In the genomic region with DNA sequence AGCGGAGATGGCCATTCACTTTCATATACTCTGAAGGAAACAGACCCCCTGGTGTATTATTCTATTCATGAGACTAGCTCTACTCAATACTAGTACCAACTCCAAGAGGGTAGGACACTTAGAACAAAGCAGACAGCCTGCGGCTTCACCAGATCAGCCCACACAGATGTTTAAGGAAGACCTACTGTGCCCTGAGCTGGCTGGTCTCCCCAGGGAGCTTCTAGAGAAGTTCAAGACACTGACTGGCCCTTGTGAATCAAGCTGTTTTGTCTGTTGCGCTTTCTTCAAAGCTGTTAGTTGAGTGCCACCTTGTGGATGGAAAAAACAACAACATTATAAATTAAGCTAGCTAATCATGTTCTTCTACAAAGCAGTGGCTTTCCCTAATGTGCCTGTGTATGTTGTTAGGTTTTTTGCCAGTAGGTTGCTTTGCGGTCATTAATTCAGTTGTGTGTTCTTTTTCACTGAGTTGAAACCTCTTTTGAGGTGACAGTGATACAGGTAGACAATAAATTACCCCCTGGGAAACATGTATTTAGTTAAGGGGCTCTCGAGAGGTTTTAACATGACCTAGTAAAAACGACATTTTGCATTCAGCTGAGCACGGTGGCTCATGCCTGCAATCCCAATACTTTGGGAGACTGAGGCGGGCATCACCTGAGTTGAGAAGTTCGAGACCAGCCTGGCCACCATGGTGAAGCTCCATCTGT, we compare ENCODE assay signal across 8 cellular contexts.
A peak's percentile ranks its signal among the peaks of the same experiment; 100 is the strongest.
DNase-seq lines count a peak whose midpoint lies in the region; ATAC-seq, FAIRE-seq and TF ChIP-seq lines count a peak whose summit lies in the region.

No MANE protein-coding gene starts in this region.

- intact Hi-C loops in PC-3 (cut with micrococcal nuclease) = loop anchor here (1.0 to 10.0 kb wide), 5 partner anchors 40 to 380 kb away; partner anchors contain the start of gene CGNL1
- intact Hi-C loops in HepG2 (cut with micrococcal nuclease; ENCODE audit: unreplicated experiment) = loop anchor here (1.0 to 5.0 kb wide), 3 partner anchors 50 to 187 kb away; no protein-coding TSS in a partner anchor

- in situ Hi-C loops in HepG2 (cut with HindIII; ENCODE audit: extremely low pct_ligation_motif_present, low pct_unique_long_range_greater_than_20kb) = loop anchor here (25.0 kb wide), 3 partner anchors 365 to 1040 kb away; no protein-coding TSS in a partner anchor

- WGBS in HepG2 (ENCODE audit: low lambda C conversion rate) = 70% methylated on average over 8 of the region's 9 CpGs
- WGBS in upper lobe of left lung, 2 donors = 61 to 63% methylated on average over 9 of the region's 9 CpGs

- no peaks in the 10 kb centered on the region for H3K79me2 ChIP-seq in PC-3 (ENCODE audit: low read length)
- no peaks in the 10 kb centered on the region for H3K79me2 ChIP-seq in HepG2 (ENCODE audit: insufficient read depth, low read length)

- CTCF ChIA-PET in PC-3 (lab: Charles Lee) = interaction anchor here (0.6 to 1.5 kb wide), 10 partner anchors 15 to 187 kb away, joined by 3 to 35 read pairs (median 4); no protein-coding TSS in a partner anchor
- CTCF ChIA-PET in HepG2 (lab: Yijun Ruan, JAX; ENCODE audit: low intra/inter-chr PET ratio, low total read pairs) = interaction anchor here (0.8 to 3.1 kb wide), 4 partner anchors 151 to 187 kb away, joined by 3 to 61 read pairs (median 4); partner anchors contain the start of gene CGNL1

- TF ChIP-seq EP300 in HepG2 (IDR thresholded peaks at IDR 0.05; ENCODE audit: low read depth in 2 of 2, low read length in 2 of 2) (no peak), HepG2 (CRISPR knock-in tag; IDR thresholded peaks at IDR 0.05; ENCODE audit: borderline replicate concordance) (no peak), upper lobe of left lung (IDR thresholded peaks at IDR 0.05) (no peak)

- POLR2A ChIA-PET in PC-3 (lab: Charles Lee; ENCODE audit: unreplicated experiment) (no interaction called here), HepG2 (lab: Yijun Ruan, JAX) (interaction anchor here (1.0 to 2.0 kb wide), 2 partner anchors 100 to 186 kb away, joined by 3 to 13 read pairs; no protein-coding TSS in a partner anchor)

- H3K9me2 ChIP-seq in PC-3 (replicated peaks; ENCODE audit: low read length) = no peaks in the 10 kb centered on the region

- peaks cover 19% of the 10 kb centered on the region for H3K4me1 ChIP-seq in PC-3 (ENCODE audit: insufficient read depth, low read length)
- no peaks in the 10 kb centered on the region for H3K4me1 ChIP-seq in HepG2 (ENCODE audit: insufficient read depth, low read length)
- H3K4me1 ChIP-seq in upper lobe of left lung = peaks cover 4 to 8% (median 5%) of the 10 kb centered on the region in 4 donors

- peak; percentile 87 for FAIRE-seq in HepG2 (lab: Jason Lieb, UNC)

- no peak for TF ChIP-seq POLR2A in HepG2 (IDR thresholded peaks at IDR 0.05; ENCODE audit: insufficient read depth in 1 of 2, low read depth in 2 of 2, low read length in 2 of 2)
- no peak for TF ChIP-seq POLR2A in upper lobe of left lung (IDR thresholded peaks at IDR 0.05)

- H3K27ac ChIP-seq in C4-2B (no peak overlapping the region), PC-3 (ENCODE audit: low read length) (no peak overlapping the region), HepG2 (ENCODE audit: extremely low read length, insufficient read depth, low read length) (no peak overlapping the region), upper lobe of left lung (no peak overlapping the region)

- H3K27me3 ChIP-seq in MG63 = no peaks in the 10 kb centered on the region
- no peaks in the 10 kb centered on the region for H3K27me3 ChIP-seq in PC-3 (ENCODE audit: low read length)
- H3K27me3 ChIP-seq in HepG2 (ENCODE audit: control insufficient read depth in 1 of 2, insufficient read depth in 2 of 2, low read length in 2 of 2) = no peaks in the 10 kb centered on the region
- no peaks in the 10 kb centered on the region for H3K27me3 ChIP-seq in upper lobe of left lung

- TF ChIP-seq CTCF in C4-2B (conservative IDR thresholded peaks at IDR 0.05) = peak; percentile 80
- peak; percentile 68 for TF ChIP-seq CTCF in PC-3 (conservative IDR thresholded peaks at IDR 0.05; ENCODE audit: low read depth, low read length)
- TF ChIP-seq CTCF in choroid plexus epithelial cell (conservative IDR thresholded peaks at IDR 0.05; ENCODE audit: low read depth, low read length) = peak; percentile 69
- TF ChIP-seq CTCF in HepG2 (CRISPR knock-in tag; IDR thresholded peaks at IDR 0.05) = peak; percentile 83
- TF ChIP-seq CTCF in upper lobe of left lung (IDR thresholded peaks at IDR 0.05) = peak in 5 of 6 experiments; percentile 27 to 79 (median 73)

- BruUV-seq in PC-3 (replicated peaks; lab: Mats Ljungman, UMichigan) (no TSS peak), HepG2 (replicated peaks; lab: Mats Ljungman, UMichigan) (no TSS peak)

- TF ChIP-seq RAD21 in HepG2 (CRISPR knock-in tag; IDR thresholded peaks at IDR 0.05) = peak; percentile 81

- DNase-seq in MG63 (peak; percentile 79), PC-3 (peak; percentile 80), choroid plexus epithelial cell (ENCODE audit: low read depth) (peak; percentile 96), HepG2 (ENCODE audit: low spot score) (peak; percentile 76), upper lobe of left lung (no peak)

- no peak overlapping the region for H3K9ac ChIP-seq in PC-3 (ENCODE audit: low read length)
- no peak overlapping the region for H3K9ac ChIP-seq in HepG2 (ENCODE audit: insufficient read depth, low read depth, low read length)

- H3K4me2 ChIP-seq in PC-3 (ENCODE audit: low read length) (no peak overlapping the region), HepG2 (ENCODE audit: low read depth, low read length) (no peak overlapping the region)

- ATAC-seq in GM18520 (IDR thresholded peaks at IDR 0.05; ENCODE audit: unreplicated experiment) = peak; percentile 69
- peak; percentile 71 for ATAC-seq in PC-3
- ATAC-seq in HepG2 = peak; percentile 58
- peak; percentile 50 to 81 for ATAC-seq in upper lobe of left lung (ENCODE audit: low FRiP score in 2 of 2)
- ATAC-seq in GM21717 (IDR thresholded peaks at IDR 0.05; ENCODE audit: unreplicated experiment) = no peak

- H3K4me3 ChIP-seq in MG63 = no peak overlapping the region
- H3K4me3 ChIP-seq in PC-3 (ENCODE audit: low read length) = no peak overlapping the region
- no peak overlapping the region for H3K4me3 ChIP-seq in choroid plexus epithelial cell (ENCODE audit: low read depth, low read length)
- no peak overlapping the region for H3K4me3 ChIP-seq in HepG2 (replicated peaks in 1 of 3; ENCODE audit: insufficient read depth in 1 of 3, low read depth in 2 of 3, low read length in 3 of 3)
- H3K4me3 ChIP-seq in upper lobe of left lung = no peak overlapping the region

- no peaks in the 10 kb centered on the region for H3F3A ChIP-seq in PC-3 (ENCODE audit: low read length, unreplicated experiment)

- H3K9me3 ChIP-seq in MG63 (no peaks in the 10 kb centered on the region), PC-3 (ENCODE audit: low read length) (no peaks in the 10 kb centered on the region), HepG2 (ENCODE audit: low read length) (no peaks in the 10 kb centered on the region), upper lobe of left lung (no peaks in the 10 kb centered on the region)

- H2AFZ ChIP-seq in PC-3 (ENCODE audit: low read length) (0 out of 2 replicates have a peak overlapping the region, but pooled peaks have one; percentile 20), HepG2 (ENCODE audit: low read length) (no peak overlapping the region)

- H3K36me3 ChIP-seq in MG63 = no peaks in the 10 kb centered on the region
- no peaks in the 10 kb centered on the region for H3K36me3 ChIP-seq in PC-3 (ENCODE audit: low read depth, low read length)
- peaks cover 15 to 49% of the 10 kb centered on the region in 2 experiments; a peak in 4 of 5 replicates for H3K36me3 ChIP-seq in HepG2 (replicated peaks in 1 of 2; ENCODE audit: control insufficient read depth in 1 of 2, insufficient read depth in 2 of 2, low read length in 2 of 2)
- H3K36me3 ChIP-seq in upper lobe of left lung = peaks cover 0 to 8% (median 1%) of the 10 kb centered on the region in 4 donors

- H4K20me1 ChIP-seq in PC-3 (ENCODE audit: low read length) (no peaks in the 10 kb centered on the region), HepG2 (ENCODE audit: insufficient read depth, low read length) (no peaks in the 10 kb centered on the region)

TF ChIP-seq in HepG2, 621 proteins besides CTCF, POLR2A, EP300 and RAD21 (continues in another document):
- TF ChIP-seq RXRB (CRISPR knock-in tag; IDR thresholded peaks at IDR 0.05; ENCODE audit: borderline replicate concordance) = 0 out of 2 replicates have a peak, but pooled peaks have one; percentile 13
- 0 out of 2 replicates have a peak, but pooled peaks have one; percentile 32 for TF ChIP-seq FOXK1 (CRISPR knock-in tag; IDR thresholded peaks at IDR 0.05; ENCODE audit: borderline replicate concordance, low read depth)
- no peak for TF ChIP-seq ZFP36L2 (CRISPR knock-in tag; IDR thresholded peaks at IDR 0.05)
- TF ChIP-seq KLF15 (CRISPR knock-in tag; IDR thresholded peaks at IDR 0.05; ENCODE audit: borderline replicate concordance) = no peak
- peak; percentile 97 for TF ChIP-seq STAG1 (CRISPR knock-in tag; IDR thresholded peaks at IDR 0.05)
- no peak for TF ChIP-seq PHF8 (CRISPR knock-in tag; IDR thresholded peaks at IDR 0.05)
- 0 out of 2 replicates have a peak, but pooled peaks have one; percentile 37 for TF ChIP-seq HDAC2 (CRISPR knock-in tag; IDR thresholded peaks at IDR 0.05)
- TF ChIP-seq ZBTB25 (CRISPR knock-in tag; IDR thresholded peaks at IDR 0.05) = 0 out of 2 replicates have a peak, but pooled peaks have one; percentile 29
- TF ChIP-seq, protein P1, sequence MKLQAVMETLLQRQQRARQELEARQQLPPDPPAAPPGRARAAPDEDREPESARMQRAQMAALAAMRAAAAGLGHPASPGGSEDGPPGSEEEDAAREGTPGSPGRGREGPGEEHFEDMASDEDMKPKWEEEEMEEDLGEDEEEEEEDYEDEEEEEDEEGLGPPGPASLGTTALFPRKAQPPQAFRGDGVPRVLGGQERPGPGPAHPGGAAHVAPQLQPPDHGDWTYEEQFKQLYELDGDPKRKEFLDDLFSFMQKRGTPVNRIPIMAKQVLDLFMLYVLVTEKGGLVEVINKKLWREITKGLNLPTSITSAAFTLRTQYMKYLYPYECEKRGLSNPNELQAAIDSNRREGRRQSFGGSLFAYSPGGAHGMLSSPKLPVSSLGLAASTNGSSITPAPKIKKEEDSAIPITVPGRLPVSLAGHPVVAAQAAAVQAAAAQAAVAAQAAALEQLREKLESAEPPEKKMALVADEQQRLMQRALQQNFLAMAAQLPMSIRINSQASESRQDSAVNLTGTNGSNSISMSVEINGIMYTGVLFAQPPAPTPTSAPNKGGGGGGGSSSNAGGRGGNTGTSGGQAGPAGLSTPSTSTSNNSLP (IDR thresholded peaks at IDR 0.05; ENCODE audit: low read depth, low read length) = peak; percentile 51; the same call in 1 of the 2 replicates

Comparison
In these comparisons a context has a peak if more than half of its experiments do, and no peak if none do; other contexts are left out.
1. DNase-seq: peak in MG63 (single experiment), PC-3 (single experiment), choroid plexus epithelial cell (single experiment) and HepG2 (single experiment); none in upper lobe of left lung (0 of 2).
2. Peak in every context shown above with its lines, with median percentiles within 50 percentile points of each other: CTCF ChIP-seq.